Comparison of ENCODE assay signal across 1 cellular context in the genomic region with DNA sequence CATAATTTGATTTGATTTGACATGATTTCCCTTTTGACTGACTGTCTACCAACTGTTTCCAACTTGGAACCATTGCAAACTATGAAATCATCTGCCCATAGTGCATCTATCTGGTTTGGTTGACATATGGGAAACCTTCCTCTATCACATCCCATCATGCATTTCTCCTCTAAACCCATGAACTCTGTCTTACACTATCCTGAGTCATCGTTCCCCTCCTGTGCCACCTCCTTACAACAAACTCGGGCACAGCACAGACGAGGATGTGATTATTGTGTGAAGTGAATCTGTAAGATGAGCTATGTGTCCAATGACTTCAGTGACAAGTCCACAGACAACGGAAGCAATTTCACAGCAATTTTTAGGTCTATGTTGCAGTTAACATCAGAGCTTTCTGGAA.
TF ChIP-seq lines count a peak whose summit lies in the region.

No MANE protein-coding gene starts in this region.

TF ChIP-seq in GM23338, 12 proteins besides CTCF, POLR2A, EP300 and RAD21:
- TF ChIP-seq, protein P1, sequence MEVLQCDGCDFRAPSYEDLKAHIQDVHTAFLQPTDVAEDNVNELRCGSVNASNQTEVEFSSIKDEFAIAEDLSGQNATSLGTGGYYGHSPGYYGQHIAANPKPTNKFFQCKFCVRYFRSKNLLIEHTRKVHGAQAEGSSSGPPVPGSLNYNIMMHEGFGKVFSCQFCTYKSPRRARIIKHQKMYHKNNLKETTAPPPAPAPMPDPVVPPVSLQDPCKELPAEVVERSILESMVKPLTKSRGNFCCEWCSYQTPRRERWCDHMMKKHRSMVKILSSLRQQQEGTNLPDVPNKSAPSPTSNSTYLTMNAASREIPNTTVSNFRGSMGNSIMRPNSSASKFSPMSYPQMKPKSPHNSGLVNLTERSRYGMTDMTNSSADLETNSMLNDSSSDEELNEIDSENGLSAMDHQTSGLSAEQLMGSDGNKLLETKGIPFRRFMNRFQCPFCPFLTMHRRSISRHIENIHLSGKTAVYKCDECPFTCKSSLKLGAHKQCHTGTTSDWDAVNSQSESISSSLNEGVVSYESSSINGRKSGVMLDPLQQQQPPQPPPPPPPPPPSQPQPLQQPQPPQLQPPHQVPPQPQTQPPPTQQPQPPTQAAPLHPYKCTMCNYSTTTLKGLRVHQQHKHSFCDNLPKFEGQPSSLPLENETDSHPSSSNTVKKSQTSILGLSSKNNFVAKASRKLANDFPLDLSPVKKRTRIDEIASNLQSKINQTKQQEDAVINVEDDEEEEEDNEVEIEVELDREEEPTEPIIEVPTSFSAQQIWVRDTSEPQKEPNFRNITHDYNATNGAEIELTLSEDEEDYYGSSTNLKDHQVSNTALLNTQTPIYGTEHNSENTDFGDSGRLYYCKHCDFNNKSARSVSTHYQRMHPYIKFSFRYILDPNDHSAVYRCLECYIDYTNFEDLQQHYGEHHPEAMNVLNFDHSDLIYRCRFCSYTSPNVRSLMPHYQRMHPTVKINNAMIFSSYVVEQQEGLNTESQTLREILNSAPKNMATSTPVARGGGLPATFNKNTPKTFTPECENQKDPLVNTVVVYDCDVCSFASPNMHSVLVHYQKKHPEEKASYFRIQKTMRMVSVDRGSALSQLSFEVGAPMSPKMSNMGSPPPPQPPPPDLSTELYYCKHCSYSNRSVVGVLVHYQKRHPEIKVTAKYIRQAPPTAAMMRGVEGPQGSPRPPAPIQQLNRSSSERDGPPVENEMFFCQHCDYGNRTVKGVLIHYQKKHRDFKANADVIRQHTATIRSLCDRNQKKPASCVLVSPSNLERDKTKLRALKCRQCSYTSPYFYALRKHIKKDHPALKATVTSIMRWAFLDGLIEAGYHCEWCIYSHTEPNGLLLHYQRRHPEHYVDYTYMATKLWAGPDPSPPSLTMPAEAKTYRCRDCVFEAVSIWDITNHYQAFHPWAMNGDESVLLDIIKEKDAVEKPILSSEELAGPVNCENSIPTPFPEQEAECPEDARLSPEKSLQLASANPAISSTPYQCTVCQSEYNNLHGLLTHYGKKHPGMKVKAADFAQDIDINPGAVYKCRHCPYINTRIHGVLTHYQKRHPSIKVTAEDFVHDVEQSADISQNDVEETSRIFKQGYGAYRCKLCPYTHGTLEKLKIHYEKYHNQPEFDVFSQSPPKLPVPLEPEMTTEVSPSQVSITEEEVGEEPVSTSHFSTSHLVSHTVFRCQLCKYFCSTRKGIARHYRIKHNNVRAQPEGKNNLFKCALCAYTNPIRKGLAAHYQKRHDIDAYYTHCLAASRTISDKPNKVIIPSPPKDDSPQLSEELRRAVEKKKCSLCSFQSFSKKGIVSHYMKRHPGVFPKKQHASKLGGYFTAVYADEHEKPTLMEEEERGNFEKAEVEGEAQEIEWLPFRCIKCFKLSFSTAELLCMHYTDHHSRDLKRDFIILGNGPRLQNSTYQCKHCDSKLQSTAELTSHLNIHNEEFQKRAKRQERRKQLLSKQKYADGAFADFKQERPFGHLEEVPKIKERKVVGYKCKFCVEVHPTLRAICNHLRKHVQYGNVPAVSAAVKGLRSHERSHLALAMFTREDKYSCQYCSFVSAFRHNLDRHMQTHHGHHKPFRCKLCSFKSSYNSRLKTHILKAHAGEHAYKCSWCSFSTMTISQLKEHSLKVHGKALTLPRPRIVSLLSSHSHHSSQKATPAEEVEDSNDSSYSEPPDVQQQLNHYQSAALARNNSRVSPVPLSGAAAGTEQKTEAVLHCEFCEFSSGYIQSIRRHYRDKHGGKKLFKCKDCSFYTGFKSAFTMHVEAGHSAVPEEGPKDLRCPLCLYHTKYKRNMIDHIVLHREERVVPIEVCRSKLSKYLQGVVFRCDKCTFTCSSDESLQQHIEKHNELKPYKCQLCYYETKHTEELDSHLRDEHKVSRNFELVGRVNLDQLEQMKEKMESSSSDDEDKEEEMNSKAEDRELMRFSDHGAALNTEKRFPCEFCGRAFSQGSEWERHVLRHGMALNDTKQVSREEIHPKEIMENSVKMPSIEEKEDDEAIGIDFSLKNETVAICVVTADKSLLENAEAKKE (CRISPR knock-in tag; IDR thresholded peaks at IDR 0.05) = no peak
- no peak for TF ChIP-seq POLR2AphosphoS5 (IDR thresholded peaks at IDR 0.05; ENCODE audit: low read depth)
- no peak for TF ChIP-seq EZH2 (IDR thresholded peaks at IDR 0.05; ENCODE audit: low read depth, unreplicated experiment)
- TF ChIP-seq JUNB (IDR thresholded peaks at IDR 0.05; ENCODE audit: unreplicated experiment) = no peak
TF ChIP-seq in GM23338: peak in this region for 0.
